ENCODE assay signal across 8 cellular contexts in the genomic region with DNA sequence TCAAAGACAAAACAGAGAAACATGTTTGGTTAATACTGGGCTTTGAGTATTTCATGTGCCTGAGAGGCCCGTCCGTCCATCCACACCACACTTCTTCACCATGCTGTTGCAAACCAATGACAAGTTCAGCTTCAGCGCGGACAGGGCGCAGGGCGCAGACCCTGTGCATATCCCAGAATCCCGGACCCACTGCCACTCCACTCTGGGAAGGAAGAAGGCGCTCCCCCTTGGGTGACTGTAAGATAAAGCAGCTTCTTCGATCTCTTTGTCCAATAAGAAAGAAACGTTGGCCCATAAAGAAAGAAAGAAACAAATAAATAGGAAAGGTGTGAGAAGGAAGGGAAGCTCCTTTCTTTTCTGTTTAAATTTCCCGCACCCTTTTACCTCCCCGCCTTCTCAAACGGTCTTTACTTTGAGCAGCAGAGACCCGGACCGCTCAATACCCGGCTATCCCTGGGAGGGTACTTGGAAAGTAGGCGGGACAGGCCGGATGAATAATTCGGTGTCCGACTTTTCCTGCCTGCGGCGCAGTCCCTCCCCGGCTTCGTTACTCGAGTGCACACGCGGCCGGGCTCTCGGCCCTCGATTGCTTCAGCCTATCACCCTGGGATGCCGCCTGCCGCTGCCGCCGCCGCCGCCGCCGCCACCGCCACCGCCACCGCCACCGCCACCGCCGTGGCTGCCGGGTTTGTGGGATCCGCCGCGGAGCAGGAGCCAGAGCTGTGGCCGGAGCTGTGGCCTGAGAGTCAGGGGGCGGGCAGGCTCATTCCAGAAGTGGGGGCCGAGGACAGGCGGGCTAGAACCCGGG. TPM values are rescaled to one million over a fixed set of nuclear protein-coding genes. Genes with fewer than 3 reads are reported as not detected.
DNase-seq lines count a peak whose midpoint lies in the region; ATAC-seq and TF ChIP-seq lines count a peak whose summit lies in the region.

No MANE protein-coding gene starts in this region.

- intact Hi-C loops in heart left ventricle (cut with DNase I): loop anchor here (1.0 to 10.0 kb wide), 11 partner anchors 35 to 189 kb away; no protein-coding TSS in a partner anchor

- H3K4me1 ChIP-seq in HUES64 (ENCODE audit: insufficient read depth, low read length): peaks cover 36% of the 10 kb centered on the region
- peaks cover 2 to 45% (median 29%) of the 10 kb centered on the region in 12 donors for H3K4me1 ChIP-seq in heart left ventricle

- H3K27ac ChIP-seq in HUES64 (ENCODE audit: low read depth, low read length) (peak overlapping the region; percentile 94), heart left ventricle (peak overlapping the region; percentile 82 to 96 (median 94))

- H3K4me3 ChIP-seq in HUES64 (ENCODE audit: low read length): peak overlapping the region; percentile 94
- H3K4me3 ChIP-seq in heart left ventricle: peak overlapping the region; percentile 71 to 98 (median 92)

- ATAC-seq in GM21576 (IDR thresholded peaks at IDR 0.05; ENCODE audit: unreplicated experiment): peak; percentile 84
- peak; percentile 84 to 93 (median 92) for ATAC-seq in heart left ventricle
- ATAC-seq in omental fat pad (ENCODE audit: low FRiP score): peak; percentile 97

- peak in 1 of 2 donors; percentile 28 for TF ChIP-seq POLR2A in heart left ventricle (IDR thresholded peaks at IDR 0.05)

- no peak for TF ChIP-seq CTCF in heart left ventricle (IDR thresholded peaks at IDR 0.05)
- TF ChIP-seq CTCF in omental fat pad (IDR thresholded peaks at IDR 0.05): no peak

- peak; percentile 90 for DNase-seq in DMS53 treated with DMSO at 0.1 percent for 48 hours (lab: John Stamatoyannopoulos, UW; ENCODE audit: unreplicated experiment)
- peak; percentile 77 for DNase-seq in OCI-M1 (lab: John Stamatoyannopoulos, UW)
- DNase-seq in amniotic epithelial cell (ENCODE audit: low read depth): peak; percentile 96
- peak; percentile 94 to 96 (median 96) for DNase-seq in heart left ventricle
- DNase-seq in omental fat pad (ENCODE audit: low spot score): peak; percentile 58
- DNase-seq in ureter (ENCODE audit: low spot score): peak; percentile 89

- H3K36me3 ChIP-seq in HUES64 (ENCODE audit: insufficient read depth, low read length) (no peaks in the 10 kb centered on the region), heart left ventricle (no peaks in the 10 kb centered on the region)

- peak overlapping the region; percentile 79 for H3K9ac ChIP-seq in HUES64 (ENCODE audit: low read depth, low read length)

- under 1% methylated on average over 51 of the region's 53 CpGs for WGBS in HUES64
- WGBS in heart left ventricle, 4 donors: 1 to 2% (median 1%) methylated on average over 28 to 53 of the region's 53 CpGs

- H3K9me3 ChIP-seq in HUES64 (ENCODE audit: insufficient read depth, low read depth, low read length) (no peaks in the 10 kb centered on the region), heart left ventricle (no peaks in the 10 kb centered on the region)

- no peaks in the 10 kb centered on the region for H3K27me3 ChIP-seq in HUES64 (ENCODE audit: insufficient read depth, low read length)
- peaks cover 0 to 4% (median 0%) of the 10 kb centered on the region in 9 donors for H3K27me3 ChIP-seq in heart left ventricle

RNA-seq across cellular contexts. Expression of a gene that starts 0.6 kb away (rescaled TPM):
- polyA plus RNA-seq in HUES64 (2013, experiment 1 of 2): 13.1 TPM
- polyA plus RNA-seq in HUES64 (2013, experiment 2 of 2): 14.4 TPM
- total RNA-seq in heart left ventricle (100 to 1,000 TPM in 1 of 9 donors, 10 to 100 TPM in 8; 22.3 to 112 (median 44.1) TPM), omental fat pad (10 to 100 TPM; 13.5 to 52.3 (median 30.9) TPM), ureter (26.0 TPM)
- polyA plus RNA-seq in heart left ventricle: 1 to 10 TPM; 6.2 to 9.6 TPM

Comparison
In these comparisons a context has a peak if more than half of its experiments do, and no peak if none do; other contexts are left out.
1. Peak in every context shown above with its lines: DNase-seq, ATAC-seq, H3K4me3 ChIP-seq and H3K27ac ChIP-seq.